In the genomic region with DNA sequence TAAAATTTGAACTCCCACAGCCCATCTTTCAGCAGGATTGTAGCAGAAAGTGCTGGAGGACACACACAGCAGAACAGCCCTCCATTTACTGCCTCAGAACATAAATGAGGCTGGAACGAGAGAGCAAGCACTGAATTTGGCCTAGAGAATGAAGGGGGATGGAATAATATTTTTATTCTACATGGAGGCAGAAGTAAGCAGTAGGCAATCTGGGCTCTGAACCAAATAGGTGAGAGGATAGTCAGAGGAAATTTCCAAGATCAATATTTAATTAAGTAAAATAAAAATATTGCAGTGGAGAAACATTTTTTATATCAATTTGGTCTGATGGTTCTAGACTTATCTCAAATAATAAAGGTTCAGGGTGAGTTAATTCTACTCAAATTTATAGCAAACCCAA, we compare ENCODE assay signal across 29 cellular contexts.
"Had no signal": no experiment of that assay in that cellular context is flagged by ENCODE, and none has a peak within 500 bp of the region (broad histone marks: within the 10 kb centered on the region; RNA-seq: fewer than 3 reads in every experiment).

No MANE protein-coding gene starts in this region.

- H3K36me3 Mint-ChIP-seq: neural progenitor cell, type B pancreatic cell had no signal

- H3K9me3 ChIP-seq: heart right ventricle, lower lobe of right lung, neutrophil, ovary, sigmoid colon, spleen, tibial nerve, uterus had no signal

- H3K4me3 Mint-ChIP-seq: naive thymus-derived CD8-positive, alpha-beta T cell; nephron; neural progenitor cell; stimulated activated memory B cell treated with anti-CD40 and anti-IgM and Interleukin-4, amounts not matched to agents 10 μg/mL and 1 μg/mL and 100 μg/mL, for 72 hours; stimulated activated naive CD8-positive, alpha-beta T cell treated with anti-CD3 and anti-CD28 coated beads, Interleukin-15, amount 100 ng/mL, for 72 hours; type B pancreatic cell had no signal

- H3K4me2 ChIP-seq: hepatocyte, neural progenitor cell had no signal

- H3K27me3 ChIP-seq: heart right ventricle, hepatocyte, neural progenitor cell, neutrophil, ovary, sigmoid colon, spleen, tibial nerve, uterus had no signal

- H3K27ac ChIP-seq: heart right ventricle, hepatocyte, lower lobe of right lung, neural progenitor cell, neutrophil, ovary, sigmoid colon, spleen, tibial nerve, uterus had no signal

- ATAC-seq: heart right ventricle; left ventricle myocardium superior; lower lobe of right lung; naive thymus-derived CD8-positive, alpha-beta T cell; right cardiac atrium; stimulated activated memory B cell treated with anti-CD40 and anti-IgM and Interleukin-4, amounts not matched to agents 10 μg/mL and 1 μg/mL and 100 μg/mL, for 72 hours; stimulated activated naive CD8-positive, alpha-beta T cell treated with anti-CD3 and anti-CD28 coated beads, Interleukin-15, amount 100 ng/mL, for 72 hours had no signal

- H3K4me3 ChIP-seq: heart right ventricle, hepatocyte, lower lobe of right lung, neural progenitor cell, ovary, sigmoid colon, spleen, tibial nerve, uterus had no signal

- H3K27me3 Mint-ChIP-seq: naive thymus-derived CD8-positive, alpha-beta T cell; progenitor cell of endocrine pancreas; stimulated activated memory B cell treated with anti-CD40 and anti-IgM and Interleukin-4, amounts not matched to agents 10 μg/mL and 1 μg/mL and 100 μg/mL, for 72 hours; stimulated activated naive CD8-positive, alpha-beta T cell treated with anti-CD3 and anti-CD28 coated beads, Interleukin-15, amount 100 ng/mL, for 72 hours; type B pancreatic cell had no signal

- DNase-seq: heart right ventricle; islet precursor cell; left ventricle myocardium superior; lower lobe of right lung; mammary epithelial cell; mesenchymal stem cell; naive thymus-derived CD8-positive, alpha-beta T cell; occipital lobe; ovary; retina; right cardiac atrium; sigmoid colon; small intestine; spleen; stimulated activated CD4-positive, alpha-beta T cell treated with anti-CD3 and anti-CD28 coated beads, Interleukin-2, amount 100 ng/mL, for 48 hours; stimulated activated CD4-positive, alpha-beta T cell treated with anti-CD3 and anti-CD28 coated beads, Interleukin-4, amount 100 ng/mL, for 4 hours; stimulated activated CD8-positive, alpha-beta memory T cell treated with anti-CD3 and anti-CD28 coated beads, Interleukin-4, amount 100 ng/mL, for 48 hours; stimulated activated naive CD4-positive, alpha-beta T cell treated with Interleukin-2 at 50 U/mL for 16 hours; stimulated activated naive CD8-positive, alpha-beta T cell treated with anti-CD3 and anti-CD28 coated beads, Interleukin-15, amount 100 ng/mL, for 72 hours; substantia nigra; uterus had no signal

- H3K4me1 ChIP-seq: heart right ventricle, lower lobe of right lung, neural progenitor cell, sigmoid colon, spleen, tibial nerve, uterus had no signal

- H3K79me2 ChIP-seq: hepatocyte had no signal

- H2AFZ ChIP-seq: hepatocyte, neural progenitor cell had no signal

- H3K9me3 Mint-ChIP-seq: naive thymus-derived CD8-positive, alpha-beta T cell; nephron; neural progenitor cell; stimulated activated memory B cell treated with anti-CD40 and anti-IgM and Interleukin-4, amounts not matched to agents 10 μg/mL and 1 μg/mL and 100 μg/mL, for 72 hours; stimulated activated naive CD8-positive, alpha-beta T cell treated with anti-CD3 and anti-CD28 coated beads, Interleukin-15, amount 100 ng/mL, for 72 hours; type B pancreatic cell had no signal

- H3K36me3 ChIP-seq: heart right ventricle, lower lobe of right lung, neural progenitor cell, neutrophil, ovary, sigmoid colon, spleen, tibial nerve, uterus had no signal

- H3K4me1 Mint-ChIP-seq: naive thymus-derived CD8-positive, alpha-beta T cell; stimulated activated memory B cell treated with anti-CD40 and anti-IgM and Interleukin-4, amounts not matched to agents 10 μg/mL and 1 μg/mL and 100 μg/mL, for 72 hours had no signal

- H3K27ac Mint-ChIP-seq: nephron; neural progenitor cell; progenitor cell of endocrine pancreas; stimulated activated memory B cell treated with anti-CD40 and anti-IgM and Interleukin-4, amounts not matched to agents 10 μg/mL and 1 μg/mL and 100 μg/mL, for 72 hours; stimulated activated naive CD8-positive, alpha-beta T cell treated with anti-CD3 and anti-CD28 coated beads, Interleukin-15, amount 100 ng/mL, for 72 hours; type B pancreatic cell had no signal
